In the genomic region with DNA sequence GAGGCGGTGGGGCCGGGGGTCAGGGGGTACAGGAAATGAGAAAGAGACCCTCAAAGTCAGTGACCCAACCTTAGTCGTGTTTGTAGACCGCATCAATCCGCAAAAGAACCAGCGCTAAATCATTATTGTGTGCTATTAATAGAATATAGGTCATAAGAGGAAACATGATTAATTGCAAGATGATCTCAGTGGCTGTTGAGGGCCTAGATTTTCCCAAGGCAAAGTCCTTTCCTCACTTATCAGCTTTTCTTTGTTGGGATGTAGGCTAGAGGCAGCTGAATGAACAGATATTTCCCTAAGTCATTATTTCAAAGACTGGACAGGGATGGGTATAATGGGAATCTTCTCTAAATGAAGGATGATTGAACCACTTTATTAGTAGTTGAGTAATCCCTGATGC, we compare ENCODE assay signal across 11 cellular contexts.
A peak's percentile ranks its signal among the peaks of the same experiment; 100 is the strongest.
DNase-seq lines count a peak whose midpoint lies in the region; ATAC-seq, FAIRE-seq and TF ChIP-seq lines count a peak whose summit lies in the region.
"Had no signal": no experiment of that assay in that cellular context is flagged by ENCODE, and none has a peak within 500 bp of the region (broad histone marks: within the 10 kb centered on the region; RNA-seq: fewer than 3 reads in every experiment).

No MANE protein-coding gene starts in this region.

- no peak for DNase-seq in A549 (ENCODE audit: low read depth in 1 of 2, low spot score in 1 of 2)
- no peak for DNase-seq in Karpas-422
- peak; percentile 45 for DNase-seq in bronchial epithelial cell (ENCODE audit: low read depth)
- peak; percentile 50 for DNase-seq in myocyte (ENCODE audit: low read depth)
- DNase-seq in NCI-H524 treated with DMSO at 0.1 percent for 48 hours (lab: John Stamatoyannopoulos, UW): no peak
- no peak for DNase-seq in A172 (ENCODE audit: low spot score)
- no peak for DNase-seq in activated CD4-positive, CD25-positive, alpha-beta regulatory T cell (lab: John Stamatoyannopoulos, UW)
- DNase-seq: activated T-cell treated with anti-CD3 and anti-CD28 coated beads for 4 hours, MG63, SHP77 treated with DMSO at 0.1 percent for 48 hours had no signal

- H3K4me1 ChIP-seq in A549 (peaks cover 12% of the 10 kb centered on the region; the same call in 2 of the 3 replicates), Karpas-422 (ENCODE audit: low read length) (peaks cover 54% of the 10 kb centered on the region)

- no peak overlapping the region for H3K4me2 ChIP-seq in A549
- H3K4me2 ChIP-seq in Karpas-422 (ENCODE audit: low read depth, low read length, poor library complexity, severe bottlenecking): no peak overlapping the region

- peaks cover 8% of the 10 kb centered on the region; the same call in 1 of the 2 replicates for H4K20me1 ChIP-seq in Karpas-422 (ENCODE audit: insufficient read depth, low read depth, low read length)

- TF ChIP-seq POLR2A in A549 (IDR thresholded peaks at IDR 0.05; ENCODE audit: low read length): no peak

- no peak overlapping the region for H2AFZ ChIP-seq in Karpas-422 (ENCODE audit: low read length)

- H3K36me3 ChIP-seq in Karpas-422 (ENCODE audit: insufficient read depth, low read length) (peaks cover 13% of the 10 kb centered on the region; the same call in 1 of the 2 replicates), bronchial epithelial cell (ENCODE audit: control insufficient read depth, insufficient read depth, low read length) (no peaks in the 10 kb centered on the region)
- H3K36me3 ChIP-seq: MG63 had no signal

- peaks cover 95% of the 10 kb centered on the region for H3K79me2 ChIP-seq in Karpas-422 (ENCODE audit: low read length)

- H3K9ac ChIP-seq in Karpas-422 (ENCODE audit: low read length): no peak overlapping the region

- CTCF ChIA-PET in A549 (lab: Yijun Ruan, JAX): interaction anchor here (0.9 to 8.2 kb wide), 8 partner anchors 11 to 121 kb away, joined by 3 to 38 read pairs (median 5); no protein-coding TSS in a partner anchor

- WGBS in A549 (ENCODE audit: missing lambda C conversion rate): 91% methylated on average over 6 of the region's 6 CpGs

- no peak for TF ChIP-seq RAD21 in A549 (conservative IDR thresholded peaks at IDR 0.05 in 1 of 2, IDR thresholded peaks at IDR 0.05 in 1 of 2)

- peak overlapping the region in 1 of 2 experiments; percentile 21; a peak in 2 of 6 replicates for H3K27ac ChIP-seq in A549
- H3K27ac ChIP-seq in Karpas-422 (ENCODE audit: low read length): peak overlapping the region; percentile 41; the same call in 1 of the 2 replicates

- H3K9me3 ChIP-seq in A549 (no peaks in the 10 kb centered on the region), Karpas-422 (ENCODE audit: low read length) (no peaks in the 10 kb centered on the region)
- H3K9me3 ChIP-seq: MG63 had no signal

- ATAC-seq in A549 (no peak), GM21619 (IDR thresholded peaks at IDR 0.05; ENCODE audit: unreplicated experiment) (no peak)

- no peak for TF ChIP-seq EP300 in A549 (IDR thresholded peaks at IDR 0.05)

- TF ChIP-seq CTCF in A549 (IDR thresholded peaks at IDR 0.05): no peak
- TF ChIP-seq CTCF in bronchial epithelial cell (IDR thresholded peaks at IDR 0.05; ENCODE audit: insufficient read depth, low read length, severe bottlenecking): no peak

- FAIRE-seq in A549 (lab: Jason Lieb, UNC) (peak; percentile 18), bronchial epithelial cell (lab: Jason Lieb, UNC) (no peak)

- no peaks in the 10 kb centered on the region for H3K9me2 ChIP-seq in Karpas-422 (replicated peaks; ENCODE audit: insufficient read depth, low read length)

- no peak overlapping the region for H3K4me3 ChIP-seq in A549
- no peak overlapping the region for H3K4me3 ChIP-seq in Karpas-422 (ENCODE audit: low read length)
- no peak overlapping the region for H3K4me3 ChIP-seq in bronchial epithelial cell (ENCODE audit: low read depth, low read length)
- H3K4me3 ChIP-seq: MG63 had no signal

- POLR2A ChIA-PET in A549 (lab: Yijun Ruan, JAX): no interaction called here

- H3K27me3 ChIP-seq in Karpas-422 (ENCODE audit: low read length) (no peaks in the 10 kb centered on the region), bronchial epithelial cell (ENCODE audit: control insufficient read depth, insufficient read depth, low read length) (no peaks in the 10 kb centered on the region)
- H3K27me3 ChIP-seq: MG63 had no signal

TF ChIP-seq in A549, 52 proteins besides CTCF, POLR2A, EP300 and RAD21:
- TF ChIP-seq RFX5 (IDR thresholded peaks at IDR 0.05) (no peak), CHD2 (IDR thresholded peaks at IDR 0.05; ENCODE audit: low read length, partially characterized antibody) (no peak), ZSCAN20 (CRISPR knock-in tag; IDR thresholded peaks at IDR 0.05) (no peak), MYC (IDR thresholded peaks at IDR 0.05; ENCODE audit: borderline replicate concordance, low read length) (no peak), POLR2AphosphoS2 (conservative IDR thresholded peaks at IDR 0.05; ENCODE audit: low read length) (no peak), PHF8 (IDR thresholded peaks at IDR 0.05; ENCODE audit: borderline replicate concordance, low read depth) (no peak), JUNB (IDR thresholded peaks at IDR 0.05) (no peak), CBX2 (IDR thresholded peaks at IDR 0.05; ENCODE audit: borderline replicate concordance, low read depth) (no peak), ZNF302 (CRISPR knock-in tag; IDR thresholded peaks at IDR 0.05) (no peak), RNF2 (IDR thresholded peaks at IDR 0.05; ENCODE audit: borderline replicate concordance, low read depth) (no peak)
- TF ChIP-seq, protein P1, sequence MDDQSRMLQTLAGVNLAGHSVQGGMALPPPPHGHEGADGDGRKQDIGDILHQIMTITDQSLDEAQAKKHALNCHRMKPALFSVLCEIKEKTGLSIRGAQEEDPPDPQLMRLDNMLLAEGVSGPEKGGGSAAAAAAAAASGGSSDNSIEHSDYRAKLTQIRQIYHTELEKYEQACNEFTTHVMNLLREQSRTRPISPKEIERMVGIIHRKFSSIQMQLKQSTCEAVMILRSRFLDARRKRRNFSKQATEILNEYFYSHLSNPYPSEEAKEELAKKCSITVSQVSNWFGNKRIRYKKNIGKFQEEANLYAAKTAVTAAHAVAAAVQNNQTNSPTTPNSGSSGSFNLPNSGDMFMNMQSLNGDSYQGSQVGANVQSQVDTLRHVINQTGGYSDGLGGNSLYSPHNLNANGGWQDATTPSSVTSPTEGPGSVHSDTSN (IDR thresholded peaks at IDR 0.05): no peak
TF ChIP-seq in A549: peak in this region for 0.

Comparison
In these comparisons a context has a peak if more than half of its experiments do, and no peak if none do; other contexts are left out.
1. DNase-seq: peak in bronchial epithelial cell (single experiment) and myocyte (single experiment); none in A549 (0 of 2), Karpas-422 (single experiment), NCI-H524 treated with DMSO at 0.1 percent for 48 hours (single experiment), A172 (single experiment) and activated CD4-positive, CD25-positive, alpha-beta regulatory T cell (0 of 4).